In the genomic region with DNA sequence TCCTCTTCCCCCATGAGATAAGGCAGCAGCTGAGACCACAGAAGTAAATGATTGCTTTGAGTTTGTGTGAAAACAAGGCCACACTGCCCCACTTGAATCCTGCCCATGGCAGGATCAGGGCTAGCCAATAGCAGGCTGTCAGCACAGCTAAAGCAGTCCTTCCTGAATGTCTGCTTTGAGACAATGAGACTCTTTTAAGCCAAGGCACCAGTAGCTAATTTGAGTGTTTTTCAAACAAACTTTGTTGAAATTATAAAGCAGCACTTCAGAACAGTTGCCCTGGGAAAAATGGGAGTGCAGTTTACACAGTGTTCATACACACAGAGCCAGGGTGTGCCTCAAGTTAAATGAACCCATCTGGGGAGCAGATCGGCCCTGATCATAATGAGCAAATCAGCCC, we compare ENCODE assay signal across 14 cellular contexts.
DNase-seq lines count a peak whose midpoint lies in the region; ATAC-seq and TF ChIP-seq lines count a peak whose summit lies in the region.
"Had no signal": no experiment of that assay in that cellular context is flagged by ENCODE, and none has a peak within 500 bp of the region (broad histone marks: within the 10 kb centered on the region; RNA-seq: fewer than 3 reads in every experiment).

No MANE protein-coding gene starts in this region.

- H2BK120ac ChIP-seq in neuronal stem cell (ENCODE audit: low read depth, low read length), result no peak overlapping the region

- no peak overlapping the region for H3K4me3 ChIP-seq in neuronal stem cell (ENCODE audit: low read length in 2 of 2)
- H3K4me3 ChIP-seq in lower leg skin (ENCODE audit: low read depth, poor library complexity, severe bottlenecking), result no peak overlapping the region
- H3K4me3 ChIP-seq: ovary had no signal

- no peak overlapping the region for H2BK5ac ChIP-seq in neuronal stem cell (ENCODE audit: low read length)

- H2BK12ac ChIP-seq in neuronal stem cell (ENCODE audit: low read length), result no peak overlapping the region

- TF ChIP-seq CTCF in foreskin keratinocyte (conservative IDR thresholded peaks at IDR 0.05) (no peak), lower leg skin (IDR thresholded peaks at IDR 0.05) (no peak)

- no peak overlapping the region for H4K8ac ChIP-seq in neuronal stem cell (ENCODE audit: low read depth, low read length)

- H3K23ac ChIP-seq in neuronal stem cell (ENCODE audit: low read depth, low read length, poor library complexity), result no peak overlapping the region

- no peak overlapping the region for H4K91ac ChIP-seq in neuronal stem cell (ENCODE audit: low read depth, low read length, poor library complexity)

- H3K27ac ChIP-seq in foreskin keratinocyte, result no peak overlapping the region
- no peak overlapping the region for H3K27ac ChIP-seq in neuronal stem cell (replicated peaks; ENCODE audit: low read length)
- H3K27ac ChIP-seq: ovary had no signal

- H3K4me1 ChIP-seq in foreskin keratinocyte (peaks cover 11% of the 10 kb centered on the region), neuronal stem cell (ENCODE audit: control insufficient read depth in 2 of 2, insufficient read depth in 1 of 2, low read depth in 1 of 2, low read length in 2 of 2) (peaks cover 0 to 3% of the 10 kb centered on the region in 2 donors)

- no peak overlapping the region for H3K4ac ChIP-seq in neuronal stem cell (ENCODE audit: low read length)

- peak; percentile 81 for ATAC-seq in GM18508 (IDR thresholded peaks at IDR 0.05; ENCODE audit: insufficient read depth, unreplicated experiment)
- ATAC-seq in foreskin keratinocyte, result peak; percentile 48
- ATAC-seq in stimulated activated naive CD8-positive, alpha-beta T cell treated with anti-CD3 and anti-CD28 coated beads, Interleukin-15, amount 100 ng/mL, for 72 hours, result no peak
- ATAC-seq: activated T-cell treated with anti-CD3 and anti-CD28 coated beads, Interleukin-2, amount 50 U/mL, for 4 hours; Panc1 had no signal

- H3K9ac ChIP-seq in neuronal stem cell (ENCODE audit: low read depth, low read length, poor library complexity), result no peak overlapping the region

- H3K4me2 ChIP-seq in neuronal stem cell (ENCODE audit: insufficient read depth, low read length, poor library complexity, severe bottlenecking), result no peak overlapping the region

- no peak overlapping the region for H2AFZ ChIP-seq in neuronal stem cell (ENCODE audit: low read length)

- no peaks in the 10 kb centered on the region for H3K9me3 ChIP-seq in neuronal stem cell (replicated peaks in 1 of 2; ENCODE audit: control insufficient read depth in 2 of 2, insufficient read depth in 1 of 2, low read depth in 1 of 2, low read length in 2 of 2)
- H3K9me3 ChIP-seq: ovary had no signal

- peak; percentile 80 for DNase-seq in NCI-H1048 (lab: John Stamatoyannopoulos, UW)
- DNase-seq in foreskin keratinocyte, result peak in 1 of 2 donors; percentile 13
- DNase-seq in neuronal stem cell (ENCODE audit: low spot score), result peak; percentile 4
- DNase-seq in activated CD4-positive, alpha-beta T cell treated with anti-CD3 and anti-CD28 coated beads, Interleukin-2, amount 50 U/mL, for 1 hour, result no peak
- no peak for DNase-seq in lower leg skin (ENCODE audit: low spot score in 2 of 2)
- no peak for DNase-seq in stimulated activated naive CD8-positive, alpha-beta T cell treated with anti-CD3 and anti-CD28 coated beads, Interleukin-15, amount 100 ng/mL, for 72 hours
- no peak for DNase-seq in activated CD8-positive, alpha-beta memory T cell treated with anti-CD3 and anti-CD28 coated beads for 24 hours
- DNase-seq: activated T-cell treated with anti-CD3 and anti-CD28 coated beads, Interleukin-2, amount 50 U/mL, for 4 hours; CD4-positive, alpha-beta T cell; erythroblast; NCI-H146; ovary had no signal

- no peak for TF ChIP-seq POLR2A in lower leg skin (IDR thresholded peaks at IDR 0.05)

- no peak overlapping the region for H3K27ac Mint-ChIP-seq in stimulated activated naive CD8-positive, alpha-beta T cell treated with anti-CD3 and anti-CD28 coated beads, Interleukin-15, amount 100 ng/mL, for 72 hours
- H3K27ac Mint-ChIP-seq: CD4-positive, alpha-beta T cell had no signal

- H3K79me1 ChIP-seq in neuronal stem cell (ENCODE audit: low read depth, low read length), result no peaks in the 10 kb centered on the region

- intact Hi-C loops in lower leg skin (cut with DNase I; ENCODE audit: low total_unique reads), result no loop called here

- H3K9me3 Mint-ChIP-seq in stimulated activated naive CD8-positive, alpha-beta T cell treated with anti-CD3 and anti-CD28 coated beads, Interleukin-15, amount 100 ng/mL, for 72 hours, result no peaks in the 10 kb centered on the region
- H3K9me3 Mint-ChIP-seq: activated T-cell treated with anti-CD3 and anti-CD28 coated beads, Interleukin-2, amount 50 U/mL, for 4 hours had no signal

- H3K18ac ChIP-seq in neuronal stem cell (ENCODE audit: low read length), result no peak overlapping the region

- H3K4me3 Mint-ChIP-seq in stimulated activated naive CD8-positive, alpha-beta T cell treated with anti-CD3 and anti-CD28 coated beads, Interleukin-15, amount 100 ng/mL, for 72 hours, result no peak overlapping the region
- H3K4me3 Mint-ChIP-seq: activated T-cell treated with anti-CD3 and anti-CD28 coated beads, Interleukin-2, amount 50 U/mL, for 4 hours; CD4-positive, alpha-beta T cell had no signal

- no peak overlapping the region for H3K14ac ChIP-seq in neuronal stem cell (ENCODE audit: low read length)

- no peaks in the 10 kb centered on the region for H3K27me3 ChIP-seq in foreskin keratinocyte
- peaks cover 0 to 4% (median 0%) of the 10 kb centered on the region in 3 experiments for H3K27me3 ChIP-seq in neuronal stem cell (ENCODE audit: control insufficient read depth in 3 of 3, insufficient read depth in 3 of 3, low read depth in 1 of 3, low read length in 3 of 3)
- H3K27me3 ChIP-seq: ovary had no signal

- no peak overlapping the region for H2AK5ac ChIP-seq in neuronal stem cell (ENCODE audit: low read depth, low read length)

- H3K4me1 Mint-ChIP-seq in stimulated activated naive CD8-positive, alpha-beta T cell treated with anti-CD3 and anti-CD28 coated beads, Interleukin-15, amount 100 ng/mL, for 72 hours, result no peaks in the 10 kb centered on the region

- no peaks in the 10 kb centered on the region for H3K27me3 Mint-ChIP-seq in stimulated activated naive CD8-positive, alpha-beta T cell treated with anti-CD3 and anti-CD28 coated beads, Interleukin-15, amount 100 ng/mL, for 72 hours
- H3K27me3 Mint-ChIP-seq: CD4-positive, alpha-beta T cell had no signal

- no peaks in the 10 kb centered on the region for H3K36me3 ChIP-seq in neuronal stem cell (replicated peaks in 1 of 2; ENCODE audit: control insufficient read depth in 2 of 2, insufficient read depth in 2 of 2, low read length in 2 of 2)
- H3K36me3 ChIP-seq: ovary had no signal

- no CpG with 5 or more reads among the region's 1 CpG for WGBS in neuronal stem cell (ENCODE audit: extremely low coverage in 2 of 2, insufficient read length in 2 of 2, insufficient replicate concordance in 1 of 2), 2 donors
- 6 to 9% methylated on average over 1 of the region's 1 CpG for WGBS in lower leg skin, 2 donors

- H2BK15ac ChIP-seq in neuronal stem cell (ENCODE audit: low read length), result no peak overlapping the region

Comparison
In these comparisons a context has a peak if more than half of its experiments do, and no peak if none do; other contexts are left out.
1. DNase-seq: peak in NCI-H1048 (single experiment) and neuronal stem cell (single experiment); none in activated CD4-positive, alpha-beta T cell treated with anti-CD3 and anti-CD28 coated beads, Interleukin-2, amount 50 U/mL, for 1 hour (single experiment), lower leg skin (0 of 2), stimulated activated naive CD8-positive, alpha-beta T cell treated with anti-CD3 and anti-CD28 coated beads, Interleukin-15, amount 100 ng/mL, for 72 hours (0 of 2) and activated CD8-positive, alpha-beta memory T cell treated with anti-CD3 and anti-CD28 coated beads for 24 hours (single experiment).